Comparison of ENCODE assay signal across 8 cellular contexts in the genomic region with DNA sequence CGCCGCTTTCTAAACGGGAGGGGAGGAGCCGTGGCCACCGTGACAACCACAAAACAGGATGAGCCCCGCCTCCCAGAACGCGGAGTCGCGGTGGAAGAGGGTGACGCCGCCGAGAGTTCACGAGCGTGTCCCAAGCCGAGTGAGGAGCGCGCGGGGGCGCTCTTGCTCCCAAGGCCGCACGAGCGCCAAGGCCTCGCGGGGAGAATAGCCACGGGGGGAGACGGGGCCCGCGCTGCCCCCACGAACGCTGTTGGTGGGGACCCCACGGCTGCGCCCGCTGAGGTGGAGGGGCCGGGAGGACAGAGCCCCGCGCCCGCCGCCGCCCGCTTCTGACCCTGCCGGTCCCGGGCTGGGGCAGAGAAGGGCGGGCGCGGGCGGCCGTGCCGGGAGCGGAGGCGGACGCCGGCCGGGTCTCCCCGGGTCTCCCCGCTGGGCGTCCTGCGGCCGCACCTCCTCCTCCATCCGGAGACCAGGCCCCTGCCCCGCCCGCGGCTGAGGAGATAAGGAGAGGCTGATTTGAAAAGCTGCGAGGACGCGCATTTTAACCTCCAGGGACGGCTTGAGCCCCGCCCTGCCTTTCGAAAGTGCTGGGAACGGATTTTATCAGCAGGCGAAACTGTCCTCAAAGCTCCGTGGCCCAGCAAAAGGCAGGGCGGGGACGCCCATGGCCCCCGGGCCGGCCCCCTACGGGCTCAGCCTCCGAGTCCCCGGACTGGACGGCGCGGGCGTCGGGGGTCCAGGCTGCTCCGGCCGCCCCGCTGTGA. TPM values are rescaled to one million over a fixed set of nuclear protein-coding genes. Genes with fewer than 3 reads are reported as not detected.
DNase-seq lines count a peak whose midpoint lies in the region; ATAC-seq and TF ChIP-seq lines count a peak whose summit lies in the region.

No MANE protein-coding gene starts in this region.

- no peaks in the 10 kb centered on the region for H3K36me3 Mint-ChIP-seq in T-helper 2 cell treated with Interferon-gamma antibody and Interleukin-4, amounts not matched to agents 5 μg/mL and 100 μg/mL, for 36 hours (ENCODE audit: low read depth)

- peak overlapping the region; percentile 76 for H3K4me3 Mint-ChIP-seq in T-helper 2 cell treated with Interferon-gamma antibody and Interleukin-4, amounts not matched to agents 5 μg/mL and 100 μg/mL, for 36 hours

- H3K27ac Mint-ChIP-seq in T-helper 2 cell treated with Interferon-gamma antibody and Interleukin-4, amounts not matched to agents 5 μg/mL and 100 μg/mL, for 36 hours, result peak overlapping the region; percentile 41

- peak overlapping the region; percentile 78 to 87 for H3K27ac ChIP-seq in breast epithelium

- DNase-seq in AG08396 (ENCODE audit: low spot score) (peak; percentile 62), HEK293T (ENCODE audit: extremely low spot score) (peak; percentile 54), breast epithelium (ENCODE audit: low spot score in 2 of 2) (peak; percentile 70 to 76), inferior parietal cortex (ENCODE audit: extremely low spot score) (peak; percentile 29)
- DNase-seq in T-helper 2 cell treated with Interferon-gamma antibody and Interleukin-4, amounts not matched to agents 5 μg/mL and 100 μg/mL, for 36 hours (ENCODE audit: low spot score), result peak; percentile 58
- peak; percentile 67 for DNase-seq in stimulated activated CD4-positive, alpha-beta T cell treated with anti-CD3 and anti-CD28 coated beads, Interleukin-15, amount 100 ng/mL, for 24 hours

- CTCF ChIA-PET in HEK293T (lab: Yijun Ruan, JAX), result interaction anchor here (0.5 to 0.6 kb wide), 2 partner anchors 12 to 88 kb away, joined by 3 to 4 read pairs; no protein-coding TSS in a partner anchor

- peaks cover 5 to 14% of the 10 kb centered on the region in 2 donors for H3K4me1 ChIP-seq in breast epithelium

- peaks cover 36% of the 10 kb centered on the region for H3K4me1 Mint-ChIP-seq in T-helper 2 cell treated with Interferon-gamma antibody and Interleukin-4, amounts not matched to agents 5 μg/mL and 100 μg/mL, for 36 hours (ENCODE audit: low read depth)

- intact Hi-C loops in breast epithelium (cut with DNase I; ENCODE audit: low total_unique reads), result no loop called here

- H3K27me3 Mint-ChIP-seq in T-helper 2 cell treated with Interferon-gamma antibody and Interleukin-4, amounts not matched to agents 5 μg/mL and 100 μg/mL, for 36 hours (ENCODE audit: low read depth), result peaks cover 32% of the 10 kb centered on the region

- POLR2A ChIA-PET in HEK293T (lab: Yijun Ruan, JAX), result interaction anchor here (1.0 kb wide), 1 partner anchor 9 kb away, joined by 3 read pairs; no protein-coding TSS in a partner anchor

- no peak for TF ChIP-seq POLR2A in breast epithelium (IDR thresholded peaks at IDR 0.05)

- no peaks in the 10 kb centered on the region for H3K9me3 Mint-ChIP-seq in T-helper 2 cell treated with Interferon-gamma antibody and Interleukin-4, amounts not matched to agents 5 μg/mL and 100 μg/mL, for 36 hours

- ATAC-seq in GM18907 (IDR thresholded peaks at IDR 0.05; ENCODE audit: unreplicated experiment), result no peak
- no peak for ATAC-seq in GM18870 (IDR thresholded peaks at IDR 0.05; ENCODE audit: unreplicated experiment)

- H3K4me3 ChIP-seq in breast epithelium, result peak overlapping the region; percentile 53 to 74 (median 61)

- H3K36me3 ChIP-seq in breast epithelium, result no peaks in the 10 kb centered on the region

- H3K9me3 ChIP-seq in breast epithelium, result no peaks in the 10 kb centered on the region

- TF ChIP-seq CTCF in breast epithelium (IDR thresholded peaks at IDR 0.05), result no peak

- H3K27me3 ChIP-seq in breast epithelium, result peaks cover 0 to 8% of the 10 kb centered on the region in 2 donors

TF ChIP-seq in HEK293T, 16 proteins besides CTCF, POLR2A, EP300 and RAD21:
- TF ChIP-seq SUZ12 (IDR thresholded peaks at IDR 0.05) (no peak), SP1 (IDR thresholded peaks at IDR 0.05) (no peak), LEF1 (IDR thresholded peaks at IDR 0.05; ENCODE audit: borderline replicate concordance) (no peak), BHLHE40 (IDR thresholded peaks at IDR 0.05; ENCODE audit: borderline replicate concordance) (no peak), L3MBTL2 (conservative IDR thresholded peaks at IDR 0.05) (no peak; the same call in none of the 2 replicates), CTBP1 (IDR thresholded peaks at IDR 0.05; ENCODE audit: borderline replicate concordance) (no peak), FOXA1 (IDR thresholded peaks at IDR 0.05) (no peak), NFRKB (IDR thresholded peaks at IDR 0.05) (no peak), ZNF384 (IDR thresholded peaks at IDR 0.05) (no peak), FOXM1 (IDR thresholded peaks at IDR 0.05; ENCODE audit: borderline replicate concordance) (no peak), TARDBP (IDR thresholded peaks at IDR 0.05) (no peak), HDGF (IDR thresholded peaks at IDR 0.05; ENCODE audit: borderline replicate concordance) (no peak), FOXK2 (IDR thresholded peaks at IDR 0.05) (no peak), ARNT (IDR thresholded peaks at IDR 0.05) (no peak), ELF4 (IDR thresholded peaks at IDR 0.05) (no peak)
- TF ChIP-seq, protein P1, sequence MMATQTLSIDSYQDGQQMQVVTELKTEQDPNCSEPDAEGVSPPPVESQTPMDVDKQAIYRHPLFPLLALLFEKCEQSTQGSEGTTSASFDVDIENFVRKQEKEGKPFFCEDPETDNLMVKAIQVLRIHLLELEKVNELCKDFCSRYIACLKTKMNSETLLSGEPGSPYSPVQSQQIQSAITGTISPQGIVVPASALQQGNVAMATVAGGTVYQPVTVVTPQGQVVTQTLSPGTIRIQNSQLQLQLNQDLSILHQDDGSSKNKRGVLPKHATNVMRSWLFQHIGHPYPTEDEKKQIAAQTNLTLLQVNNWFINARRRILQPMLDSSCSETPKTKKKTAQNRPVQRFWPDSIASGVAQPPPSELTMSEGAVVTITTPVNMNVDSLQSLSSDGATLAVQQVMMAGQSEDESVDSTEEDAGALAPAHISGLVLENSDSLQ (IDR thresholded peaks at IDR 0.05), result no peak

RNA-seq across cellular contexts. Expression of a gene that starts 3.8 kb away (rescaled TPM):
- total RNA-seq in breast epithelium, result 10 to 100 TPM in 1 of 3 donors, 1 to 10 TPM in 1, not detected in 1; 5.9 to 16.7 TPM
